9 cellular contexts compared by ENCODE assay signal in the genomic region with DNA sequence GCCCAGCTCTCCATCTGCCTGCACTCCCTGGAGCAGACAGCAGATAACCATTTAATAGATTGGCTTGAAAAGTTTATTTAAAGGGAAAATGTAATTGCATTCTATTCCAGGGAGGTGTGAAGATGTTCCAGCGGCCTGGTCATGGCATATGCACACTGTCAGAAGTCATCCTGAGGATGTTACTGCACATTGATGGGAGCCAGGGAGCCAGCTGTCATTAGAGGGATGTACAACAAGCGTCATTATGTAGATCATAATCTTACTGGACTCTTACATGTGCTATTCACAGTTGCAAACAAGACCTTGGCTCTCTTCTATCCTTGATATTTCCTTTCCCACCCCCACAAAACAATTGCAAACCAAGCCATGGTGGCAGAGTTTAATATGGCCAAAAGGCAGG.
"Had no signal": no experiment of that assay in that cellular context is flagged by ENCODE, and none has a peak within 500 bp of the region (broad histone marks: within the 10 kb centered on the region; RNA-seq: fewer than 3 reads in every experiment).

No MANE protein-coding gene starts in this region.

- H3K4me1 Mint-ChIP-seq: IgD-negative memory B cell had no signal

- H3K27ac ChIP-seq: GM23248, HL-60 had no signal

- H3K4me3 Mint-ChIP-seq: IgD-negative memory B cell had no signal

- H3K36me3 Mint-ChIP-seq: IgD-negative memory B cell had no signal

- H3K9ac ChIP-seq: GM23248 had no signal

- H3K36me3 ChIP-seq: HAP-1 had no signal

- H3K27ac Mint-ChIP-seq: IgD-negative memory B cell had no signal

- ATAC-seq: HCT116, HepG2 had no signal

- H2AFZ ChIP-seq: GM23248 had no signal

- H3K9me3 ChIP-seq: HAP-1 had no signal

- H3K4me3 ChIP-seq: GM23248, HAP-1 had no signal

- DNase-seq: GOT3, H7, KBM-7 had no signal
